8 cellular contexts compared by ENCODE assay signal in genomic region chr19:39996811-39997594, GRCh38. TPM values are rescaled to one million over a fixed set of nuclear protein-coding genes. Genes with fewer than 3 reads are reported as not detected.
A peak's percentile ranks its signal among the peaks of the same experiment; 100 is the strongest.
DNase-seq lines count a peak whose midpoint lies in the region; ATAC-seq and TF ChIP-seq lines count a peak whose summit lies in the region.

ZNF546 (plus strand) TSS chr19:39997060; CDS start chr19:39998327, 1,267 bp downstream.

- H3K9me3 Mint-ChIP-seq in activated B cell treated with CpG ODN at 0.5 μM for 24 hours (no peaks in the 10 kb centered on the region), immature natural killer cell (peaks cover 0 to 1% (median 0%) of the 10 kb centered on the region in 6 donors)

- peak; percentile 74 for DNase-seq in AG04450 (ENCODE audit: low read depth, low spot score)
- peak; percentile 91 for DNase-seq in NCI-H226
- DNase-seq in activated B cell treated with CpG ODN at 0.5 μM for 24 hours, result peak; percentile 86
- DNase-seq in cardiac fibroblast (ENCODE audit: low read depth in 2 of 2), result peak; percentile 92 to 94
- peak; percentile 87 to 89 (median 89) for DNase-seq in immature natural killer cell
- peak; percentile 65 for DNase-seq in smooth muscle cell (lab: John Stamatoyannopoulos, UW; ENCODE audit: unreplicated experiment)

- ATAC-seq in GM18909 (IDR thresholded peaks at IDR 0.05; ENCODE audit: poor library complexity, unreplicated experiment) (peak; percentile 84), HG03196 (IDR thresholded peaks at IDR 0.05; ENCODE audit: unreplicated experiment) (peak; percentile 83), activated B cell treated with CpG ODN at 0.5 μM for 24 hours (ENCODE audit: low read depth) (peak; percentile 93)

- CTCF ChIA-PET in AG04450 (lab: Charles Lee) (interaction anchor here (1.6 to 2.0 kb wide), 2 partner anchors 26 to 153 kb away, joined by 4 to 9 read pairs; partner anchors contain the start of gene PSMC4), activated B cell treated with CpG ODN at 0.5 μM for 24 hours (lab: Charles Lee) (interaction anchor here (1.7 kb wide), 1 partner anchor 26 kb away, joined by 15 read pairs; the partner anchor contains the start of gene PSMC4)

- H3K4me3 ChIP-seq in AG04450 (ENCODE audit: low read depth, low read length) (peak within 1 kb of the TSS; percentile 91), cardiac fibroblast (replicated peaks in 1 of 2; ENCODE audit: low read depth in 2 of 2, low read length in 2 of 2) (peak within 1 kb of the TSS; percentile 72 to 84), smooth muscle cell (peak within 1 kb of the TSS; percentile 92)

- H3K4me3 Mint-ChIP-seq in activated B cell treated with CpG ODN at 0.5 μM for 24 hours (peak within 1 kb of the TSS; percentile 96), immature natural killer cell (peak within 1 kb of the TSS; percentile 91 to 98 (median 97))

- H3K27ac ChIP-seq in AG04450 (ENCODE audit: low read depth, low read length) (peak within 1 kb of the TSS; percentile 93), smooth muscle cell (ENCODE audit: low read depth) (peak within 1 kb of the TSS; percentile 76)

- H4K20me1 ChIP-seq in smooth muscle cell (ENCODE audit: low read depth), result no peaks in the 10 kb centered on the region

- POLR2A ChIA-PET in AG04450 (lab: Yijun Ruan, JAX), result interaction anchor here (0.6 to 1.0 kb wide), 2 partner anchors 27 to 367 kb away, joined by 3 to 8 read pairs; partner anchors contain the start of gene PSMC4
- POLR2A ChIA-PET in activated B cell treated with CpG ODN at 0.5 μM for 24 hours (lab: Charles Lee), result interaction anchor here (0.5 to 2.0 kb wide), 14 partner anchors 9 to 1208 kb away, joined by 3 to 24 read pairs (median 5); partner anchors contain the start of genes DYRK1B, FBL, PSMC4 and ZNF780A

- peak within 1 kb of the TSS; percentile 79 for H3K9ac ChIP-seq in smooth muscle cell (ENCODE audit: low read depth)

- peak within 1 kb of the TSS; percentile 94 for H3K4me2 ChIP-seq in smooth muscle cell

- no peak for TF ChIP-seq CTCF in AG04450 (IDR thresholded peaks at IDR 0.05; ENCODE audit: low read depth, low read length)
- no peak for TF ChIP-seq CTCF in activated B cell treated with CpG ODN at 0.5 μM for 24 hours (IDR thresholded peaks at IDR 0.05)
- TF ChIP-seq CTCF in cardiac fibroblast (IDR thresholded peaks at IDR 0.05; ENCODE audit: low read depth, low read length), result no peak
- TF ChIP-seq CTCF in smooth muscle cell (IDR thresholded peaks at IDR 0.05; ENCODE audit: borderline replicate concordance, insufficient read depth, poor library complexity, severe bottlenecking), result no peak

- H3K36me3 Mint-ChIP-seq in activated B cell treated with CpG ODN at 0.5 μM for 24 hours (ENCODE audit: low read depth) (peaks cover 11% of the 10 kb centered on the region), immature natural killer cell (peaks cover 4 to 7% (median 7%) of the 10 kb centered on the region in 3 donors)

- H2AFZ ChIP-seq in smooth muscle cell (ENCODE audit: low read depth), result peak within 1 kb of the TSS; percentile 99

- H3K27me3 Mint-ChIP-seq in activated B cell treated with CpG ODN at 0.5 μM for 24 hours (no peaks in the 10 kb centered on the region), immature natural killer cell (ENCODE audit: low read depth in 3 of 3) (peaks cover 5 to 13% (median 10%) of the 10 kb centered on the region in 3 donors)

- H3K36me3 ChIP-seq in smooth muscle cell (ENCODE audit: low read depth), result no peaks in the 10 kb centered on the region

- peaks cover 26% of the 10 kb centered on the region for H3K79me2 ChIP-seq in smooth muscle cell (ENCODE audit: low read depth)

- no peaks in the 10 kb centered on the region; the same call in 1 of the 2 replicates for H3K9me3 ChIP-seq in AG04450 (ENCODE audit: control insufficient read depth, insufficient read depth, low read length)
- H3K9me3 ChIP-seq in smooth muscle cell (replicated peaks; ENCODE audit: low read depth), result no peaks in the 10 kb centered on the region

- no peaks in the 10 kb centered on the region for H3K27me3 ChIP-seq in AG04450 (ENCODE audit: control insufficient read depth, insufficient read depth, low read length)
- H3K27me3 ChIP-seq in smooth muscle cell (ENCODE audit: low read depth), result no peaks in the 10 kb centered on the region

- peaks cover 9% of the 10 kb centered on the region for H3K4me1 ChIP-seq in smooth muscle cell (ENCODE audit: low read depth)

- H3K4me1 Mint-ChIP-seq in activated B cell treated with CpG ODN at 0.5 μM for 24 hours (peaks cover 35% of the 10 kb centered on the region), immature natural killer cell (peaks cover 34 to 46% of the 10 kb centered on the region in 2 donors)

- H3K27ac Mint-ChIP-seq in activated B cell treated with CpG ODN at 0.5 μM for 24 hours (peak within 1 kb of the TSS; percentile 97), immature natural killer cell (peak within 1 kb of the TSS; percentile 93 to 97 (median 96))

- intact Hi-C loops in activated B cell treated with CpG ODN at 0.5 μM for 24 hours (cut with micrococcal nuclease), result loop anchor here (1.0 to 5.0 kb wide), 6 partner anchors 26 to 350 kb away; partner anchors contain the start of genes C19orf47, PLD3, PSMC4 and ZNF780A

- no peaks in the 10 kb centered on the region for H3F3A ChIP-seq in smooth muscle cell (ENCODE audit: low read depth)

- 4% methylated on average over 44 of the region's 50 CpGs for WGBS in smooth muscle cell (ENCODE audit: low lambda C conversion rate)

RNA-seq across cellular contexts. Expression of gene ZNF546, which starts in this region (rescaled TPM):
- polyA plus RNA-seq in AG04450 (2011; rRNA removed) (1.7 and 2.4 TPM in 2 replicates), immature natural killer cell (1 to 10 TPM in 2 of 3 donors, not detected in 1; 2.4 to 2.5 TPM), smooth muscle cell (1.2 and 2.1 TPM in 2 replicates)
- polyA minus RNA-seq in AG04450 (2011; rRNA and poly(A)+ RNA removed), result 5.3 and 6.3 TPM in 2 replicates
- total RNA-seq in activated B cell treated with CpG ODN at 0.5 μM for 24 hours (5.8 and 11.6 TPM in 2 replicates), smooth muscle cell (4.7 and 9.6 TPM in 2 replicates)

Comparison
In these comparisons a context has a peak if more than half of its experiments do, and no peak if none do; other contexts are left out.
1. Peak in every context shown above with its lines: DNase-seq, ATAC-seq, H3K4me3 ChIP-seq and H3K27ac ChIP-seq.